8 cellular contexts compared by ENCODE assay signal in the genomic region with DNA sequence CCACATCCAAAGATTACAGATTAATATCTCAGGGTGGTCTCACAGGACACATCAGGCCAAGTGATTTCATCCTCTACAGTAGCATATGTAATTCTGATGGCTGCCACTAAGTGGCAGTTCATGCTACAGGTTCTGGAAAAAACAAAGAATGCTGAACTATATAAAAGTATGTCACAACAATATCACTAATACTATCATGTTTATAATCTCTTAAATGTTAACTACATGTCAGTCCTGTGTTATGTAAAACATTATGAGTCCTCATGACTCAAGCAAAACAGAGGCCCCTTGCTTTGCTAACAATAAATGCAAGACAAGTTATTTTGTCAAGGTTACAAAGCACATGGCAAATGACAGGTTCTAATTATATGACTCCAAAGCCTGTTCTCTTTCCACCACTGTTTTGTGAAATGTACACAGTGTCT.
DNase-seq lines count a peak whose midpoint lies in the region; ATAC-seq and TF ChIP-seq lines count a peak whose summit lies in the region.

No MANE protein-coding gene starts in this region.

- DNase-seq in GM04504 (ENCODE audit: low read depth) (peak; percentile 8), LNCaP clone FGC (ENCODE audit: low read depth) (peak; percentile 65), dermis blood vessel endothelial cell (peak; percentile 33), hippocampal formation (lab: John Stamatoyannopoulos, UW) (no peak)
- DNase-seq in activated CD4-positive, alpha-beta T cell treated with anti-CD3 and anti-CD28 coated beads, Interleukin-2, amount 50 U/mL, for 1 hour = no peak

- H3K27me3 ChIP-seq in parathyroid adenoma (ENCODE audit: control insufficient read depth, insufficient read depth, low read length) = no peaks in the 10 kb centered on the region

- no peak overlapping the region for H3K4me2 ChIP-seq in parathyroid adenoma (ENCODE audit: low read length)

- H3K4me3 ChIP-seq in LNCaP clone FGC (ENCODE audit: low read depth, low read length) (no peak overlapping the region), parathyroid adenoma (ENCODE audit: low read depth, low read length) (no peak overlapping the region)

- no peaks in the 10 kb centered on the region for H3K36me3 ChIP-seq in parathyroid adenoma (ENCODE audit: control insufficient read depth, insufficient read depth, low read length)

- no peak overlapping the region for H3K9ac ChIP-seq in parathyroid adenoma

- TF ChIP-seq CTCF in LNCaP clone FGC (IDR thresholded peaks at IDR 0.05; ENCODE audit: control insufficient read depth, extremely low read depth, insufficient read depth) (peak; percentile 59), parathyroid adenoma (IDR thresholded peaks at IDR 0.05) (peak; percentile 44)

- H3K9me3 ChIP-seq in parathyroid adenoma (ENCODE audit: control insufficient read depth, low read length) = no peaks in the 10 kb centered on the region

- H3K27ac ChIP-seq in parathyroid adenoma = no peak overlapping the region

- ATAC-seq in GM21576 (IDR thresholded peaks at IDR 0.05; ENCODE audit: unreplicated experiment) (peak; percentile 74), HG03025 (IDR thresholded peaks at IDR 0.05; ENCODE audit: low FRiP score, unreplicated experiment) (no peak)

- H2AFZ ChIP-seq in parathyroid adenoma = no peak overlapping the region

- H3K4me1 ChIP-seq in parathyroid adenoma = peaks cover 4% of the 10 kb centered on the region

- no peaks in the 10 kb centered on the region for H3K79me2 ChIP-seq in parathyroid adenoma

Comparison
In these comparisons a context has a peak if more than half of its experiments do, and no peak if none do; other contexts are left out.
1. DNase-seq: peak in GM04504 (single experiment), LNCaP clone FGC (single experiment) and dermis blood vessel endothelial cell (single experiment); none in hippocampal formation (0 of 2) and activated CD4-positive, alpha-beta T cell treated with anti-CD3 and anti-CD28 coated beads, Interleukin-2, amount 50 U/mL, for 1 hour (single experiment).